ENCODE assay signal across 8 cellular contexts in genomic region chr12:31317471-31318397, GRCh38. TPM values are rescaled to one million over a fixed set of nuclear protein-coding genes. Genes with fewer than 3 reads are reported as not detected.
A peak's percentile ranks its signal among the peaks of the same experiment; 100 is the strongest.
DNase-seq lines count a peak whose midpoint lies in the region; ATAC-seq and TF ChIP-seq lines count a peak whose summit lies in the region.

No MANE protein-coding gene starts in this region.

- peaks cover 83% of the 10 kb centered on the region for H3K4me1 Mint-ChIP-seq in activated B cell treated with CpG ODN at 0.5 μM for 24 hours

- H2AFZ ChIP-seq in smooth muscle cell (ENCODE audit: low read depth), result no peak overlapping the region

- H3K9me3 ChIP-seq in BE2C (no peaks in the 10 kb centered on the region), HEK293 (ENCODE audit: control insufficient read depth, insufficient read depth, low read depth, low read length) (no peaks in the 10 kb centered on the region), right cardiac atrium (ENCODE audit: control insufficient read depth, low read length) (no peaks in the 10 kb centered on the region), smooth muscle cell (replicated peaks; ENCODE audit: low read depth) (no peaks in the 10 kb centered on the region)

- H3K9ac ChIP-seq in smooth muscle cell (ENCODE audit: low read depth), result peak overlapping the region; percentile 66

- CTCF ChIA-PET in HEK293 (lab: Yijun Ruan, JAX) (interaction anchor here (1.4 to 1.5 kb wide), 2 partner anchors 45 to 46 kb away, joined by 4 to 13 read pairs; no protein-coding TSS in a partner anchor), activated B cell treated with CpG ODN at 0.5 μM for 24 hours (lab: Charles Lee) (no interaction called here)

- peak overlapping the region; percentile 79 for H3K4me3 Mint-ChIP-seq in activated B cell treated with CpG ODN at 0.5 μM for 24 hours

- H3F3A ChIP-seq in smooth muscle cell (ENCODE audit: low read depth), result no peaks in the 10 kb centered on the region

- H3K27ac Mint-ChIP-seq in activated B cell treated with CpG ODN at 0.5 μM for 24 hours, result peak overlapping the region; percentile 82

- no peaks in the 10 kb centered on the region for H3K27me3 Mint-ChIP-seq in activated B cell treated with CpG ODN at 0.5 μM for 24 hours

- WGBS in right cardiac atrium, result 19% methylated on average over 8 of the region's 8 CpGs
- WGBS in smooth muscle cell (ENCODE audit: low lambda C conversion rate), result 47% methylated on average over 8 of the region's 8 CpGs

- peaks cover 14% of the 10 kb centered on the region for H3K36me3 Mint-ChIP-seq in activated B cell treated with CpG ODN at 0.5 μM for 24 hours (ENCODE audit: low read depth)

- H3K4me1 ChIP-seq in BE2C (peaks cover 11% of the 10 kb centered on the region), HEK293 (ENCODE audit: control insufficient read depth, insufficient read depth, low read length) (peaks cover 38% of the 10 kb centered on the region), right cardiac atrium (ENCODE audit: control insufficient read depth, insufficient read depth, low read length) (no peaks in the 10 kb centered on the region), smooth muscle cell (ENCODE audit: low read depth) (peaks cover 51% of the 10 kb centered on the region)

- peaks cover 99% of the 10 kb centered on the region for H4K20me1 ChIP-seq in smooth muscle cell (ENCODE audit: low read depth)

- H3K4me2 ChIP-seq in smooth muscle cell, result peak overlapping the region; percentile 83

- H3K27ac ChIP-seq in HEK293 (ENCODE audit: extremely low read depth, low read depth, low read length), result no peak overlapping the region
- no peak overlapping the region for H3K27ac ChIP-seq in right cardiac atrium (ENCODE audit: low read length)
- peak overlapping the region; percentile 54 for H3K27ac ChIP-seq in smooth muscle cell (ENCODE audit: low read depth)

- no peaks in the 10 kb centered on the region for H3K9me3 Mint-ChIP-seq in activated B cell treated with CpG ODN at 0.5 μM for 24 hours

- H3K36me3 ChIP-seq in BE2C, result peaks cover 5% of the 10 kb centered on the region
- no peaks in the 10 kb centered on the region; a peak in 1 of 3 replicates for H3K36me3 ChIP-seq in HEK293 (ENCODE audit: control insufficient read depth in 2 of 2, insufficient read depth in 1 of 2, low read length in 2 of 2)
- no peaks in the 10 kb centered on the region for H3K36me3 ChIP-seq in smooth muscle cell (ENCODE audit: low read depth)

- H3K4me3 ChIP-seq in BE2C (ENCODE audit: low read depth, low read length), result peak overlapping the region; percentile 11
- peak overlapping the region; percentile 33 for H3K4me3 ChIP-seq in HEK293 (ENCODE audit: low read depth, low read length)
- peak overlapping the region; percentile 85 for H3K4me3 ChIP-seq in right cardiac atrium (ENCODE audit: low read length)
- peak overlapping the region; percentile 48 for H3K4me3 ChIP-seq in smooth muscle cell

- POLR2A ChIA-PET in HEK293 (lab: Yijun Ruan, JAX) (interaction anchor here (0.6 kb wide), 1 partner anchor 60 kb away, joined by 3 read pairs; no protein-coding TSS in a partner anchor), activated B cell treated with CpG ODN at 0.5 μM for 24 hours (lab: Charles Lee) (interaction anchor here (0.6 to 1.4 kb wide), 4 partner anchors 7 to 364 kb away, joined by 3 to 11 read pairs (median 3); no protein-coding TSS in a partner anchor)

- H3K79me2 ChIP-seq in smooth muscle cell (ENCODE audit: low read depth), result peaks cover 100% of the 10 kb centered on the region

- no peak for DNase-seq in BE2C
- DNase-seq in activated B cell treated with CpG ODN at 0.5 μM for 24 hours, result no peak
- no peak for DNase-seq in right cardiac atrium
- DNase-seq in smooth muscle cell (lab: John Stamatoyannopoulos, UW; ENCODE audit: unreplicated experiment), result no peak
- DNase-seq in NCI-H128 (lab: John Stamatoyannopoulos, UW; ENCODE audit: unreplicated experiment), result no peak

- no peak for TF ChIP-seq CTCF in BE2C (IDR thresholded peaks at IDR 0.05; ENCODE audit: low read depth, low read length)
- no peak for TF ChIP-seq CTCF in HEK293 (tag by site-specific recombination; IDR thresholded peaks at IDR 0.05)
- no peak for TF ChIP-seq CTCF in activated B cell treated with CpG ODN at 0.5 μM for 24 hours (IDR thresholded peaks at IDR 0.05)
- no peak for TF ChIP-seq CTCF in smooth muscle cell (IDR thresholded peaks at IDR 0.05; ENCODE audit: borderline replicate concordance, insufficient read depth, poor library complexity, severe bottlenecking)

- intact Hi-C loops in activated B cell treated with CpG ODN at 0.5 μM for 24 hours (cut with micrococcal nuclease), result loop anchor here (1.0 kb wide), 2 partner anchors 9 to 19 kb away; partner anchors contain the start of gene SINHCAF
- intact Hi-C loops in right cardiac atrium (cut with DNase I), result no loop called here

- ATAC-seq in activated B cell treated with CpG ODN at 0.5 μM for 24 hours (ENCODE audit: low read depth) (peak; percentile 46), right cardiac atrium (peak in 1 of 2 donors; percentile 41), GM18498 (IDR thresholded peaks at IDR 0.05; ENCODE audit: unreplicated experiment) (no peak), HG02623 (IDR thresholded peaks at IDR 0.05; ENCODE audit: unreplicated experiment) (no peak)

- H3K27me3 ChIP-seq in BE2C (no peaks in the 10 kb centered on the region), right cardiac atrium (ENCODE audit: control insufficient read depth, insufficient read depth) (no peaks in the 10 kb centered on the region), smooth muscle cell (ENCODE audit: low read depth) (no peaks in the 10 kb centered on the region)

TF ChIP-seq in HEK293, 187 proteins besides CTCF, POLR2A, EP300 and RAD21:
- peak; percentile 58 for TF ChIP-seq ZNF366 (tag by site-specific recombination; conservative IDR thresholded peaks at IDR 0.05)
- TF ChIP-seq ZNF174 (tag by site-specific recombination; IDR thresholded peaks at IDR 0.05), result no peak

RNA-seq across cellular contexts. Expression of gene SINHCAF, which starts 8.2 kb away (rescaled TPM):
- polyA plus RNA-seq in BE2C (2012; ENCODE audit: insufficient read depth, insufficient read length, low read depth), result 149 TPM
- total RNA-seq in activated B cell treated with CpG ODN at 0.5 μM for 24 hours (153 and 157 TPM in 2 replicates), right cardiac atrium (10 to 100 TPM in 3 of 4 donors, 1 to 10 TPM in 1; 9.4 to 15.2 (median 13.9) TPM), smooth muscle cell (101 and 103 TPM in 2 replicates)
- polyA plus RNA-seq in right cardiac atrium (9.1 TPM), smooth muscle cell (41.6 and 49.2 TPM in 2 replicates)

Comparison
In these comparisons a context has a peak if more than half of its experiments do, and no peak if none do; other contexts are left out.
1. H3K4me3 ChIP-seq: peak in every context shown above with its lines; median percentile 85 in right cardiac atrium; 48 in smooth muscle cell; 33 in HEK293; 11 in BE2C.